ENCODE assay signal across 9 cellular contexts in the genomic region with DNA sequence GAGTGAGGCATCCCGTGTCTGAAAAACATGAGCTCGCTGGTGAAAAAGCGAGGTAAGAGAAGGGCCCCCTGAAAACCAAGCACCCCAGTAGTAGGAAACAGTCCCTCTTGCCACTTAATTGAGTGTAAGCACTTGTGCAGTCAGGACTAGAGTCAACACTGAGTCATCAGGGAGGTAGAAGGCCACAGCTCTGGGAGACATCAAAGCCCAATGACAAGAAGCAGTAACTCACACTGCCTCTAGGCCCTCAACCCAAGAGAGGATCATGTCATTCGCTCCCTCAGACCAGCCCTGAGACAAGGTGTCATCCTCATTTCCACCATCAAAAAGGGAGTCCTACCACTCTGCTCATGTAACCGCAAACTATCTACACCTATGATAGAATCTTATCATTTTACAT. TPM values are rescaled to one million over a fixed set of nuclear protein-coding genes. Genes with fewer than 3 reads are reported as not detected.
DNase-seq lines count a peak whose midpoint lies in the region; ATAC-seq and TF ChIP-seq lines count a peak whose summit lies in the region.
"Had no signal": no experiment of that assay in that cellular context is flagged by ENCODE, and none has a peak within 500 bp of the region (broad histone marks: within the 10 kb centered on the region; RNA-seq: fewer than 3 reads in every experiment).

No MANE protein-coding gene starts in this region.

- no peaks in the 10 kb centered on the region for H3K36me3 ChIP-seq in testis (ENCODE audit: low read depth, missing control alignments)

- H3K27ac Mint-ChIP-seq in activated CD8-positive, alpha-beta T cell treated with anti-CD3 and anti-CD28 coated beads, Interleukin-2, amount 10 ng/mL, durations not matched to agents 7 days and 5 days, result no peak overlapping the region

- peaks cover 35% of the 10 kb centered on the region for H3K4me1 ChIP-seq in testis

- intact Hi-C loops in testis (cut with DNase I; ENCODE audit: low total_unique reads), result no loop called here

- no peak for TF ChIP-seq CTCF in testis (IDR thresholded peaks at IDR 0.05)

- WGBS in testis, 2 donors, result 95 to 96% methylated on average over 5 of the region's 5 CpGs

- H3K4me3 Mint-ChIP-seq in activated CD8-positive, alpha-beta T cell treated with anti-CD3 and anti-CD28 coated beads, Interleukin-2, amount 10 ng/mL, durations not matched to agents 7 days and 5 days, result no peak overlapping the region

- H3K9me3 Mint-ChIP-seq in activated CD8-positive, alpha-beta T cell treated with anti-CD3 and anti-CD28 coated beads, Interleukin-2, amount 10 ng/mL, durations not matched to agents 7 days and 5 days (ENCODE audit: insufficient read depth), result no peaks in the 10 kb centered on the region

- TF ChIP-seq POLR2A in testis (IDR thresholded peaks at IDR 0.05), result no peak

- H3K36me3 Mint-ChIP-seq in activated CD8-positive, alpha-beta T cell treated with anti-CD3 and anti-CD28 coated beads, Interleukin-2, amount 10 ng/mL, durations not matched to agents 7 days and 5 days (ENCODE audit: low read depth), result no peaks in the 10 kb centered on the region

- no peak overlapping the region for H3K27ac ChIP-seq in testis

- CTCF ChIA-PET in activated CD8-positive, alpha-beta T cell treated with anti-CD3 and anti-CD28 coated beads, Interleukin-2, amount 10 ng/mL, durations not matched to agents 7 days and 5 days (lab: Charles Lee), result interaction anchor here (0.9 to 8.9 kb wide), 9 partner anchors 10 to 152 kb away, joined by 3 to 214 read pairs (median 8); a partner anchor contains a TSS

- POLR2A ChIA-PET in activated CD8-positive, alpha-beta T cell treated with anti-CD3 and anti-CD28 coated beads, Interleukin-2, amount 10 ng/mL, durations not matched to agents 7 days and 5 days (lab: Charles Lee), result interaction anchor here (2.3 kb wide), 1 partner anchor 18 kb away, joined by 10 read pairs; a partner anchor contains a TSS

- no peaks in the 10 kb centered on the region for H3K27me3 Mint-ChIP-seq in activated CD8-positive, alpha-beta T cell treated with anti-CD3 and anti-CD28 coated beads, Interleukin-2, amount 10 ng/mL, durations not matched to agents 7 days and 5 days (ENCODE audit: low read depth)

- H3K4me3 ChIP-seq in testis, result no peak overlapping the region

- H3K4me1 Mint-ChIP-seq in activated CD8-positive, alpha-beta T cell treated with anti-CD3 and anti-CD28 coated beads, Interleukin-2, amount 10 ng/mL, durations not matched to agents 7 days and 5 days (ENCODE audit: low read depth), result peaks cover 15% of the 10 kb centered on the region

- DNase-seq in stimulated activated naive CD4-positive, alpha-beta T cell treated with Interleukin-2 at 50 U/mL for 16 hours (lab: John Stamatoyannopoulos, UW), result peak; percentile 41
- no peak for DNase-seq in stimulated activated naive CD4-positive, alpha-beta T cell (lab: John Stamatoyannopoulos, UW)
- peak; percentile 44 for DNase-seq in activated CD8-positive, alpha-beta T cell treated with anti-CD3 and anti-CD28 coated beads, Interleukin-2, amount 10 ng/mL, durations not matched to agents 7 days and 5 days
- DNase-seq in islet precursor cell, result peak; percentile 94
- DNase-seq in activated gamma-delta T cell (lab: John Stamatoyannopoulos, UW), result no peak
- DNase-seq in testis, result no peak
- no peak for DNase-seq in NCI-H524 treated with DMSO at 0.1 percent for 48 hours (lab: John Stamatoyannopoulos, UW)
- DNase-seq: activated gamma-delta T cell treated with Interleukin-2 at 50 U/mL for 16 hours had no signal

- H3K27me3 ChIP-seq in testis, result no peaks in the 10 kb centered on the region

- no peaks in the 10 kb centered on the region for H3K9me3 ChIP-seq in testis

- ATAC-seq in activated CD8-positive, alpha-beta T cell treated with anti-CD3 and anti-CD28 coated beads, Interleukin-2, amount 10 ng/mL, durations not matched to agents 7 days and 5 days, result peak; percentile 72
- ATAC-seq in HG03175 (IDR thresholded peaks at IDR 0.05; ENCODE audit: unreplicated experiment), result no peak

RNA-seq across cellular contexts. Expression of a gene that starts 17.8 kb away (rescaled TPM):
- total RNA-seq in activated CD8-positive, alpha-beta T cell treated with anti-CD3 and anti-CD28 coated beads, Interleukin-2, amount 10 ng/mL, durations not matched to agents 7 days and 5 days, result 10 to 100 TPM; 15.0 to 15.5 TPM
- 100 to 1,000 TPM; 127 to 162 TPM for total RNA-seq in testis
- polyA plus RNA-seq in testis (ENCODE audit: insufficient read depth, low read depth, low replicate concordance), result 108 TPM

RNA-seq across cellular contexts. Expression of a gene that starts 17.9 kb away (rescaled TPM):
- 10 to 100 TPM; 11.7 to 15.1 TPM for total RNA-seq in activated CD8-positive, alpha-beta T cell treated with anti-CD3 and anti-CD28 coated beads, Interleukin-2, amount 10 ng/mL, durations not matched to agents 7 days and 5 days
- 10 to 100 TPM; 52.8 to 64.1 TPM for total RNA-seq in testis
- 101 TPM for polyA plus RNA-seq in testis (ENCODE audit: insufficient read depth, low read depth, low replicate concordance)

RNA-seq across cellular contexts. Expression of a gene that starts 31.9 kb away (rescaled TPM):
- total RNA-seq in activated CD8-positive, alpha-beta T cell treated with anti-CD3 and anti-CD28 coated beads, Interleukin-2, amount 10 ng/mL, durations not matched to agents 7 days and 5 days, result not detected
- 1 to 10 TPM; 1.1 to 1.3 TPM for total RNA-seq in testis
- polyA plus RNA-seq in testis (ENCODE audit: insufficient read depth, low read depth, low replicate concordance), result 0.76 TPM

Comparison
In these comparisons a context has a peak if more than half of its experiments do, and no peak if none do; other contexts are left out.
1. DNase-seq: peak in stimulated activated naive CD4-positive, alpha-beta T cell treated with Interleukin-2 at 50 U/mL for 16 hours (single experiment), activated CD8-positive, alpha-beta T cell treated with anti-CD3 and anti-CD28 coated beads, Interleukin-2, amount 10 ng/mL, durations not matched to agents 7 days and 5 days (single experiment) and islet precursor cell (single experiment); none in stimulated activated naive CD4-positive, alpha-beta T cell (0 of 6), activated gamma-delta T cell (single experiment), testis (single experiment) and NCI-H524 treated with DMSO at 0.1 percent for 48 hours (single experiment).
2. RNA of a gene that starts 17.8 kb away (total RNA-seq): 127 to 162 TPM in testis; 15.0 to 15.5 TPM in activated CD8-positive, alpha-beta T cell treated with anti-CD3 and anti-CD28 coated beads, Interleukin-2, amount 10 ng/mL, durations not matched to agents 7 days and 5 days; every median in the first group is over 4 times any median in the second.